20 cellular contexts compared by ENCODE assay signal in genomic region chr12:127381681-127382080, GRCh38.
DNase-seq lines count a peak whose midpoint lies in the region; FAIRE-seq and TF ChIP-seq lines count a peak whose summit lies in the region.
"Had no signal": no experiment of that assay in that cellular context is flagged by ENCODE, and none has a peak within 500 bp of the region (broad histone marks: within the 10 kb centered on the region; RNA-seq: fewer than 3 reads in every experiment).

No MANE protein-coding gene starts in this region.

- H3K36me3 Mint-ChIP-seq in endothelial cell (ENCODE audit: low read depth, unreplicated experiment), result no peaks in the 10 kb centered on the region
- H3K36me3 Mint-ChIP-seq: activated CD4-positive, alpha-beta memory T cell treated with anti-CD3 and anti-CD28 coated beads for 36 hours; immature natural killer cell had no signal

- no peaks in the 10 kb centered on the region for H3K36me3 ChIP-seq in OCI-LY3 (replicated peaks; ENCODE audit: low read depth, low read length)
- H3K36me3 ChIP-seq: BLaER1 treated with 17β-estradiol and CSF1 and Interleukin-3, amounts not matched to agents 10 nM and 100 nM; tibial artery had no signal

- 0 out of 2 replicates have a peak overlapping the region, but pooled peaks have one; percentile 81 for H3K4me2 ChIP-seq in OCI-LY3 (ENCODE audit: low read length)

- H3K9me3 Mint-ChIP-seq in endothelial cell (ENCODE audit: unreplicated experiment), result peaks cover 27% of the 10 kb centered on the region
- H3K9me3 Mint-ChIP-seq: activated CD4-positive, alpha-beta memory T cell treated with anti-CD3 and anti-CD28 coated beads for 36 hours; activated T-helper 2 cell treated with anti-CD3 and anti-CD28 coated beads, Interferon-gamma antibody, Interleukin-2, Interleukin-4, amounts not matched to agents 10 μg/mL and 5 μg/mL and 100 μg/mL, durations not matched to agents 14 hours and 24 hours and 36 hours; H9 had no signal

- no peak overlapping the region for H2AFZ ChIP-seq in OCI-LY3 (ENCODE audit: low read depth, low read length)

- no peaks in the 10 kb centered on the region for H4K20me1 ChIP-seq in OCI-LY3 (ENCODE audit: insufficient read depth, low read length)
- H4K20me1 ChIP-seq: BLaER1 treated with 17β-estradiol and CSF1 and Interleukin-3, amounts not matched to agents 10 nM and 100 nM had no signal

- peak; percentile 58 for DNase-seq in H4 (ENCODE audit: low spot score)
- peak; percentile 11 for DNase-seq in epithelial cell of esophagus (ENCODE audit: low read depth)
- DNase-seq in retina, result peak; percentile 6
- no peak for DNase-seq in endothelial cell (ENCODE audit: low spot score)
- DNase-seq in OCI-M2 (lab: John Stamatoyannopoulos, UW; ENCODE audit: unreplicated experiment), result no peak
- no peak for DNase-seq in HTR-8/SVneo (ENCODE audit: insufficient read length, low spot score)
- DNase-seq: activated CD4-positive, alpha-beta T cell treated with anti-CD3 and anti-CD28 coated beads for 1 hour; NCI-H1694; tibial artery had no signal

- FAIRE-seq in HTR-8/SVneo (lab: Jason Lieb, UNC), result no peak
- FAIRE-seq: colon, GM12892 had no signal

- H3K27me3 ChIP-seq in OCI-LY3 (ENCODE audit: low read depth, low read length), result 0 out of 2 replicates have a peak, but pooled peaks cover 2% of the 10 kb centered on the region

- H3K4me1 ChIP-seq in OCI-LY3 (ENCODE audit: low read length), result no peaks in the 10 kb centered on the region

- no peaks in the 10 kb centered on the region for H3K9me3 ChIP-seq in OCI-LY3 (ENCODE audit: insufficient read depth, low read length)
- H3K9me3 ChIP-seq: BLaER1 treated with 17β-estradiol and CSF1 and Interleukin-3, amounts not matched to agents 10 nM and 100 nM; tibial artery had no signal

- no peak overlapping the region for H3K4me3 Mint-ChIP-seq in endothelial cell (ENCODE audit: unreplicated experiment)
- H3K4me3 Mint-ChIP-seq: activated CD4-positive, alpha-beta memory T cell treated with anti-CD3 and anti-CD28 coated beads for 36 hours; H9; immature natural killer cell had no signal

- no peak overlapping the region for H3K27ac ChIP-seq in OCI-LY3 (ENCODE audit: low read length)
- H3K27ac ChIP-seq: BLaER1 treated with 17β-estradiol and CSF1 and Interleukin-3, amounts not matched to agents 10 nM and 100 nM; HL-60; KMS-11; PC-9; tibial artery had no signal

- H3K27ac Mint-ChIP-seq in endothelial cell (ENCODE audit: unreplicated experiment), result no peak overlapping the region
- H3K27ac Mint-ChIP-seq: activated CD4-positive, alpha-beta memory T cell treated with anti-CD3 and anti-CD28 coated beads for 36 hours; activated T-helper 2 cell treated with anti-CD3 and anti-CD28 coated beads, Interferon-gamma antibody, Interleukin-2, Interleukin-4, amounts not matched to agents 10 μg/mL and 5 μg/mL and 100 μg/mL, durations not matched to agents 14 hours and 24 hours and 36 hours; H9; immature natural killer cell had no signal

- H3K4me3 ChIP-seq in OCI-LY3 (ENCODE audit: low read length) (no peak overlapping the region), epithelial cell of esophagus (ENCODE audit: low read length) (no peak overlapping the region)
- H3K4me3 ChIP-seq: tibial artery had no signal

- H3K27me3 Mint-ChIP-seq in endothelial cell (ENCODE audit: unreplicated experiment), result no peaks in the 10 kb centered on the region

- no peaks in the 10 kb centered on the region for H3K4me1 Mint-ChIP-seq in endothelial cell (ENCODE audit: unreplicated experiment)
- H3K4me1 Mint-ChIP-seq: immature natural killer cell had no signal

- no peaks in the 10 kb centered on the region for H3K79me2 ChIP-seq in OCI-LY3 (ENCODE audit: low read length)

- TF ChIP-seq CTCF in OCI-LY3 (IDR thresholded peaks at IDR 0.05; ENCODE audit: low read depth, low read length) (no peak), epithelial cell of esophagus (IDR thresholded peaks at IDR 0.05; ENCODE audit: insufficient read depth, low read depth, low read length, missing control alignments) (no peak), endothelial cell (IDR thresholded peaks at IDR 0.05; ENCODE audit: unreplicated experiment) (no peak)

- no peak overlapping the region for H3K9ac ChIP-seq in OCI-LY3 (ENCODE audit: low read length)
- H3K9ac ChIP-seq: KMS-11 had no signal

Comparison
In these comparisons a context has a peak if more than half of its experiments do, and no peak if none do; other contexts are left out.
1. DNase-seq: peak in H4 (single experiment), epithelial cell of esophagus (single experiment) and retina (single experiment); none in endothelial cell (single experiment), OCI-M2 (single experiment) and HTR-8/SVneo (single experiment).